In genomic region chr3:17765819-17766472, GRCh38 we compare ENCODE assay signal across 16 cellular contexts. TPM values are rescaled to one million over a fixed set of nuclear protein-coding genes. Genes with fewer than 3 reads are reported as not detected.
DNase-seq lines count a peak whose midpoint lies in the region; ATAC-seq, FAIRE-seq and TF ChIP-seq lines count a peak whose summit lies in the region.
"Had no signal": no experiment of that assay in that cellular context is flagged by ENCODE, and none has a peak within 500 bp of the region (broad histone marks: within the 10 kb centered on the region; RNA-seq: fewer than 3 reads in every experiment).

No MANE protein-coding gene starts in this region.

- no peak for FAIRE-seq in K562 (lab: Jason Lieb, UNC)

- H3K4me1 ChIP-seq in K562 (replicated peaks in 1 of 2; ENCODE audit: control insufficient read depth in 2 of 2, insufficient read depth in 2 of 2, low read length in 2 of 2) (peaks cover 0 to 15% of the 10 kb centered on the region in 2 experiments; a peak in 3 of 5 replicates), ascending aorta (no peaks in the 10 kb centered on the region)

- ATAC-seq in GM18867 (IDR thresholded peaks at IDR 0.05; ENCODE audit: unreplicated experiment) (peak; percentile 80), GM21576 (IDR thresholded peaks at IDR 0.05; ENCODE audit: unreplicated experiment) (peak; percentile 67), HG03108 (IDR thresholded peaks at IDR 0.05; ENCODE audit: unreplicated experiment) (peak; percentile 70), K562 (no peak), T-helper 17 cell (no peak)
- ATAC-seq: left lobe of liver had no signal

- WGBS in K562 (ENCODE audit: insufficient coverage, low coverage, missing lambda C conversion rate): 53% methylated on average over 9 of the region's 9 CpGs

- H4K20me1 ChIP-seq in K562 (replicated peaks; ENCODE audit: control insufficient read depth, insufficient read depth, low read length): no peaks in the 10 kb centered on the region

- H3K9me3 ChIP-seq in K562 (replicated peaks; ENCODE audit: control insufficient read depth, insufficient read depth, low read depth, low read length) (no peaks in the 10 kb centered on the region), ascending aorta (no peaks in the 10 kb centered on the region), T-helper 17 cell (ENCODE audit: control insufficient read depth, low read length, poor library complexity, severe bottlenecking) (no peaks in the 10 kb centered on the region)
- H3K9me3 ChIP-seq: ovary had no signal

- H3K36me3 Mint-ChIP-seq in T-helper 17 cell (ENCODE audit: low read depth): no peaks in the 10 kb centered on the region

- in situ Hi-C loops in K562 (cut with MboI): no loop called here

- H3K79me2 ChIP-seq in K562 (ENCODE audit: control insufficient read depth, insufficient read depth, low read length): no peaks in the 10 kb centered on the region

- TF ChIP-seq RAD21 in K562 (CRISPR knock-in tag; conservative IDR thresholded peaks at IDR 0.05 in 1 of 2, IDR thresholded peaks at IDR 0.05 in 1 of 2): no peak

- no peaks in the 10 kb centered on the region for H3K36me3 ChIP-seq in K562 (ENCODE audit: control insufficient read depth, insufficient read depth, low read length)
- no peaks in the 10 kb centered on the region for H3K36me3 ChIP-seq in ascending aorta
- H3K36me3 ChIP-seq: ovary had no signal

- no peak overlapping the region for H3K4me2 ChIP-seq in K562 (ENCODE audit: insufficient read depth, low read length)

- H3K4me1 Mint-ChIP-seq in T-helper 17 cell: no peaks in the 10 kb centered on the region
- H3K4me1 Mint-ChIP-seq: activated CD4-positive, alpha-beta memory T cell treated with anti-CD3 and anti-CD28 coated beads, Interleukin-2, amount 10 ng/mL, durations not matched to agents 7 days and 5 days had no signal

- no peak overlapping the region for H3K4me3 ChIP-seq in K562
- no peak overlapping the region for H3K4me3 ChIP-seq in ascending aorta
- H3K4me3 ChIP-seq: ovary had no signal

- TF ChIP-seq EP300 in K562 (IDR thresholded peaks at IDR 0.05; ENCODE audit: low read length): no peak

- H3K27ac Mint-ChIP-seq in T-helper 17 cell: no peak overlapping the region
- H3K27ac Mint-ChIP-seq: activated CD4-positive, alpha-beta memory T cell treated with anti-CD3 and anti-CD28 coated beads, Interleukin-2, amount 10 ng/mL, durations not matched to agents 7 days and 5 days; stimulated activated naive CD8-positive, alpha-beta T cell treated with anti-CD3 and anti-CD28 coated beads, Interleukin-15, Interleukin-2, amounts not matched to agents 100 ng/mL and 50 ng/mL, for 24 hours had no signal

- H3K9ac ChIP-seq in K562 (ENCODE audit: insufficient read depth in 1 of 2, low read depth in 2 of 2, low read length in 2 of 2): no peak overlapping the region

- intact Hi-C loops in K562 (cut with micrococcal nuclease): no loop called here
- intact Hi-C loops in ascending aorta (cut with DNase I): no loop called here

- peaks cover 8% of the 10 kb centered on the region for H3K27me3 Mint-ChIP-seq in T-helper 17 cell

- no peak overlapping the region for H3K4me3 Mint-ChIP-seq in T-helper 17 cell
- H3K4me3 Mint-ChIP-seq: activated CD4-positive, alpha-beta memory T cell treated with anti-CD3 and anti-CD28 coated beads, Interleukin-2, amount 10 ng/mL, durations not matched to agents 7 days and 5 days; stimulated activated naive CD8-positive, alpha-beta T cell treated with anti-CD3 and anti-CD28 coated beads, Interleukin-15, Interleukin-2, amounts not matched to agents 100 ng/mL and 50 ng/mL, for 24 hours had no signal

- H2AFZ ChIP-seq in K562 (ENCODE audit: low read depth, low read length): peak overlapping the region; percentile 51

- no peak for TF ChIP-seq POLR2A in K562 (conservative IDR thresholded peaks at IDR 0.05)

- H3K27me3 ChIP-seq in K562 (ENCODE audit: control insufficient read depth in 2 of 2, insufficient read depth in 2 of 2, low read length in 2 of 2): no peaks in the 10 kb centered on the region
- no peaks in the 10 kb centered on the region for H3K27me3 ChIP-seq in ascending aorta
- H3K27me3 ChIP-seq: ovary had no signal

- POLR2A ChIA-PET in K562 (lab: Yijun Ruan, JAX): interaction anchor here (0.6 to 1.3 kb wide), 2 partner anchors 12 to 41 kb away, joined by 3 to 4 read pairs; no protein-coding TSS in a partner anchor

- CTCF ChIA-PET in K562 (lab: Yijun Ruan, JAX; ENCODE audit: low intra/inter-chr PET ratio): no interaction called here

- no peak overlapping the region for H3K27ac ChIP-seq in K562 (ENCODE audit: extremely low read depth, low read depth, low read length)
- H3K27ac ChIP-seq in ascending aorta: no peak overlapping the region
- H3K27ac ChIP-seq: ovary had no signal

- no TSS peak for BruUV-seq in K562 (replicated peaks; lab: Mats Ljungman, UMichigan)

- DNase-seq in K562 (ENCODE audit: extremely low read depth in 1 of 4, low spot score in 3 of 4) (no peak), ascending aorta (ENCODE audit: low spot score in 2 of 2) (no peak), NCI-H1092 treated with DMSO at 0.1 percent for 48 hours (lab: John Stamatoyannopoulos, UW) (no peak), T-helper 17 cell (no peak), NCI-H1092 (lab: John Stamatoyannopoulos, UW) (no peak)
- DNase-seq: activated CD4-positive, alpha-beta memory T cell treated with anti-CD3 and anti-CD28 coated beads, Interleukin-2, amount 10 ng/mL, durations not matched to agents 7 days and 5 days; effector CD8-positive, alpha-beta T cell; NCI-H146; ovary; stimulated activated CD4-positive, alpha-beta T cell treated with anti-CD3 and anti-CD28 coated beads, Interleukin-1b, Interleukin-23, amount 100 ng/mL, for 48 hours; T-helper 1 cell had no signal

- TF ChIP-seq CTCF in K562 (IDR thresholded peaks at IDR 0.05 in 2 of 3, conservative IDR thresholded peaks at IDR 0.05 in 1 of 3; ENCODE audit: insufficient read depth in 2 of 3, low read depth in 1 of 3, low read length in 3 of 3) (no peak), ascending aorta (IDR thresholded peaks at IDR 0.05) (no peak)

- no peaks in the 10 kb centered on the region for H3K9me1 ChIP-seq in K562 (ENCODE audit: control insufficient read depth, insufficient read depth, low read length)

TF ChIP-seq in K562, 482 proteins besides CTCF, POLR2A, EP300 and RAD21:
- TF ChIP-seq GABPA (tag; conservative IDR thresholded peaks at IDR 0.05; ENCODE audit: low read depth): no peak
- no peak for TF ChIP-seq PTRF (tag; IDR thresholded peaks at IDR 0.05)

RNA-seq across cellular contexts. Expression of gene TBC1D5, which starts 23.5 kb away (rescaled TPM):
- total RNA-seq in K562 (2011; cell fraction: chromatin; rRNA removed; ENCODE audit: low replicate concordance): 37.2 and 85.0 TPM in 2 replicates
- 19.2 and 21.7 TPM in 2 replicates for total RNA-seq in K562 (2011; cell fraction: nucleolus; rRNA removed)
- 36.4 and 46.8 TPM in 2 replicates for total RNA-seq in K562 (2011; cell fraction: nucleoplasm; rRNA removed)
- total RNA-seq in K562 (2014; rRNA removed): 26.5 and 27.0 TPM in 2 replicates
- 36.0 and 36.4 TPM in 2 replicates for total RNA-seq in K562 (2014; rRNA removed; fragmentation: Illumina TruSeq; extraction: Trizol)
- 36.6 and 38.1 TPM in 2 replicates for total RNA-seq in K562 (2015; rRNA removed; fragmentation: Illumina TruSeq; extraction: Trizol)
- total RNA-seq in K562 (2021): 25.6 and 28.9 TPM in 2 replicates
- 28.0 and 31.8 TPM in 2 replicates for polyA plus RNA-seq in K562 (2011; rRNA removed)
- polyA plus RNA-seq in K562 (2011; cell fraction: cytosol; rRNA removed): 16.9 and 21.2 TPM in 2 replicates
- polyA plus RNA-seq in K562 (2011; cell fraction: nucleus; rRNA removed): 15.1 and 18.6 TPM in 2 replicates
- polyA plus RNA-seq in K562 (2012): 15.9 and 23.7 TPM in 2 replicates
- polyA plus RNA-seq in K562 (2014; fragmentation: Illumina TruSeq; extraction: Trizol): 21.8 and 24.2 TPM in 2 replicates
- polyA plus RNA-seq in K562 (2014; fragmentation: Nextera tagmentation; extraction: Ambion mirVana): 1 to 10 TPM; 2.9 to 5.1 TPM
- 13.5 and 19.8 TPM in 2 replicates for polyA plus RNA-seq in K562 (2014; rRNA removed)
- 68.1 and 87.9 TPM in 2 replicates for polyA minus RNA-seq in K562 (2011; rRNA and poly(A)+ RNA removed)
- 33.6 and 38.9 TPM in 2 replicates for polyA minus RNA-seq in K562 (2011; cell fraction: cytosol; rRNA and poly(A)+ RNA removed)
- polyA minus RNA-seq in K562 (2011; cell fraction: nucleus; rRNA and poly(A)+ RNA removed): 35.9 and 61.5 TPM in 2 replicates
- 43.3 TPM for total RNA-seq in ascending aorta
- 10 to 100 TPM; 53.7 to 58.4 TPM for total RNA-seq in T-helper 17 cell

Comparison
In these comparisons a context has a peak if more than half of its experiments do, and no peak if none do; other contexts are left out.
1. ATAC-seq: peak in GM18867 (single experiment), GM21576 (single experiment) and HG03108 (single experiment); none in K562 (single experiment) and T-helper 17 cell (single experiment).